ENCODE assay signal across 9 cellular contexts in the genomic region with DNA sequence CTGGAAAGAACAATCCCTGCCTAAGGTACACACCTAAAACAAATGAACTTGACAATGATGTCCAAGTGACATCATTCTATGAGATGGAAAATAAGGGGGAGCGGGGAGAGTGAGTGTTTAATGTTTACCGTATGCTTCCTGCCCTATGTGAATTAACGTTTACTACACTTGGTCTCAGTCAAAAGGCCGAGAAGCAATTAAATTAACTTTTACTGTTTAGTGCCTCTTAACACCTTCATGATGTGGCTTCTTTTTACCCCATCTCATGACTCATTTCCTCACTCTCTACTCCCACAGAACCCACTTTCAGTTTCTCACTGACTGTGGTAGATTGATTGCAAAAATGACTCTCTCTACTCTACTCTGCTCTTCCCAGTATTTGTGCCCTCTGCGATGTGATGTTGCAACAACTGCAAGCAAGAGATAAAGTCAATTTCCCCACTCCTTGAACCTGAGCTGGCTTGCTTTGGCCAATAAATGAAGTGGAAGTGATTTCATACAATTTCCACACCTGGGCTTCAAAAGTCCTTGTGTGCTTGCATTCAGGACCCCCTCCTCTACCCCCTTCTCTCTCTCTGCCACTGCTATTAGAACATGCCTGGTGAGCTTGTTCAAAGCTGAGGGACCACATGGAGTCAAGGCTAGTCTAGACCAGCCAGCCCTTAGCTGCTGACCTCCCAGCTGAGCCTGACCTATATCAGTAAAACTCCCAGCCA. TPM values are rescaled to one million over a fixed set of nuclear protein-coding genes. Genes with fewer than 3 reads are reported as not detected.
DNase-seq lines count a peak whose midpoint lies in the region; ATAC-seq and TF ChIP-seq lines count a peak whose summit lies in the region.
"Had no signal": no experiment of that assay in that cellular context is flagged by ENCODE, and none has a peak within 500 bp of the region (broad histone marks: within the 10 kb centered on the region; RNA-seq: fewer than 3 reads in every experiment).

No MANE protein-coding gene starts in this region.

- ATAC-seq in HG02759 (IDR thresholded peaks at IDR 0.05; ENCODE audit: unreplicated experiment) (peak; percentile 100), natural killer cell (peak; percentile 89 to 98 (median 96))

- H3K9me3 Mint-ChIP-seq in activated naive CD4-positive, alpha-beta T cell treated with anti-CD3 and anti-CD28 coated beads, Interleukin-2, amount 50 U/mL, for 24 hours, result peaks cover 4% of the 10 kb centered on the region
- no peaks in the 10 kb centered on the region for H3K9me3 Mint-ChIP-seq in natural killer cell
- H3K9me3 Mint-ChIP-seq in nephron progenitor cell, result no peaks in the 10 kb centered on the region

- no peaks in the 10 kb centered on the region for H3K36me3 Mint-ChIP-seq in activated naive CD4-positive, alpha-beta T cell treated with anti-CD3 and anti-CD28 coated beads, Interleukin-2, amount 50 U/mL, for 24 hours
- no peaks in the 10 kb centered on the region for H3K36me3 Mint-ChIP-seq in natural killer cell
- H3K36me3 Mint-ChIP-seq in nephron progenitor cell (ENCODE audit: low read depth), result no peaks in the 10 kb centered on the region

- TF ChIP-seq CTCF in NB4 (IDR thresholded peaks at IDR 0.05; ENCODE audit: low read depth, low read length) (no peak), natural killer cell (IDR thresholded peaks at IDR 0.05) (no peak), nephron progenitor cell (IDR thresholded peaks at IDR 0.05) (no peak)

- peak overlapping the region; percentile 86 for H3K27ac Mint-ChIP-seq in activated naive CD4-positive, alpha-beta T cell treated with anti-CD3 and anti-CD28 coated beads, Interleukin-2, amount 50 U/mL, for 24 hours
- H3K27ac Mint-ChIP-seq in natural killer cell (peak overlapping the region; percentile 73 to 86), nephron progenitor cell (no peak overlapping the region)

- intact Hi-C loops in natural killer cell (cut with micrococcal nuclease), result loop anchor here (1.0 to 5.0 kb wide), 3 partner anchors 11 to 557 kb away; a partner anchor contains a TSS

- H3K4me3 Mint-ChIP-seq in activated naive CD4-positive, alpha-beta T cell treated with anti-CD3 and anti-CD28 coated beads, Interleukin-2, amount 50 U/mL, for 24 hours, result peak overlapping the region; percentile 43
- peak overlapping the region; percentile 43 for H3K4me3 Mint-ChIP-seq in natural killer cell
- no peak overlapping the region for H3K4me3 Mint-ChIP-seq in nephron progenitor cell

- peak; percentile 8 for DNase-seq in stimulated activated CD4-positive, alpha-beta T cell treated with anti-CD3 and anti-CD28 coated beads, Interleukin-12 subunit alpha, Interleukin-12 subunit beta, amount 100 ng/mL, for 4 hours
- no peak for DNase-seq in stimulated activated CD4-positive, alpha-beta T cell treated with anti-CD3 and anti-CD28 coated beads, Interleukin-4, amount 100 ng/mL, for 1 hour
- DNase-seq in NB4 (ENCODE audit: low read depth) (peak; percentile 95), natural killer cell (peak; percentile 25), NCI-H2081 treated with DMSO at 0.1 percent for 48 hours (lab: John Stamatoyannopoulos, UW) (no peak), nephron progenitor cell (no peak)

- peaks cover 6% of the 10 kb centered on the region for H3K27me3 Mint-ChIP-seq in activated naive CD4-positive, alpha-beta T cell treated with anti-CD3 and anti-CD28 coated beads, Interleukin-2, amount 50 U/mL, for 24 hours
- H3K27me3 Mint-ChIP-seq in natural killer cell (ENCODE audit: low read depth in 2 of 2), result peaks cover 9 to 14% of the 10 kb centered on the region in 2 donors
- H3K27me3 Mint-ChIP-seq in nephron progenitor cell (ENCODE audit: low read depth, poor library complexity), result peaks cover 68% of the 10 kb centered on the region

- TF ChIP-seq POLR2A in NB4 (IDR thresholded peaks at IDR 0.05; ENCODE audit: extremely low read depth, insufficient read length), result no peak

- H3K4me3 ChIP-seq in NB4 (ENCODE audit: low read depth, low read length), result no peak overlapping the region
- H3K4me3 ChIP-seq: thoracic aorta had no signal

- peaks cover 26% of the 10 kb centered on the region for H3K4me1 Mint-ChIP-seq in activated naive CD4-positive, alpha-beta T cell treated with anti-CD3 and anti-CD28 coated beads, Interleukin-2, amount 50 U/mL, for 24 hours
- H3K4me1 Mint-ChIP-seq in natural killer cell (peaks cover 28 to 29% of the 10 kb centered on the region in 2 donors), nephron progenitor cell (no peaks in the 10 kb centered on the region)

RNA-seq across cellular contexts. Expression of a gene that starts 11.6 kb away (rescaled TPM):
- 10 to 100 TPM; 24.3 to 30.8 (median 29.6) TPM for total RNA-seq in natural killer cell

Comparison
In these comparisons a context has a peak if more than half of its experiments do, and no peak if none do; other contexts are left out.
1. DNase-seq: peak in stimulated activated CD4-positive, alpha-beta T cell treated with anti-CD3 and anti-CD28 coated beads, Interleukin-12 subunit alpha, Interleukin-12 subunit beta, amount 100 ng/mL, for 4 hours (single experiment), NB4 (single experiment) and natural killer cell (single experiment); none in stimulated activated CD4-positive, alpha-beta T cell treated with anti-CD3 and anti-CD28 coated beads, Interleukin-4, amount 100 ng/mL, for 1 hour (single experiment), NCI-H2081 treated with DMSO at 0.1 percent for 48 hours (single experiment) and nephron progenitor cell (single experiment).